ENCODE assay signal across 10 cellular contexts in the genomic region with DNA sequence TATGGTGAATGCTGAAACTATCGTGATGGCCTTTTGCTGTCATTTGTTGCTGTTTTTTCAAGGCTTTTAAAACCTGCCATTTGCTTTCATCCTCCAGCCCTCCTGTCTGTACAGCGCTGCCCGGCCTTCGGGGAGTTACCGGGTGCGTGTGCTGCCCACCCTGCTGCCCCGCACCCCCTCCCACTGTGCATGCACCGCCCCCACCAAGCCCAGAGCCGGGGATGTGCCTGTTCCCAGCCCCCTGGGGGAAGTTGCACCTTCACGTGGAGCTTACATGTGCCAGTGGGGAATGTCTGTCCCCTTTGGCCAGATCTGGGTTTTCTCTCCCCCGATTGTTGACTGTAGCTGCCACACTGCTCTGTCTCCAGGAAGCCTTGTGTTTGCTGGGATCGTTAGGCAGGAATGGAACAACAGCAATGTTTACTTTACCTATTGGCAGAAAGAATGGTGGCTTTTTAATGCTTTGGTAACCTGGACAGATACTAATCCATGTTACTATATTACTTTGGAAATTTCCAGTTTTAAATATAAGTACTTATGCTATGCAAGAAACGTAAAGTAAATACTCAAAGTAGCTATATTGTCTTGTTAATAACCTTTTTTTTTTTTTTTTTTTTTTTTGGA.
DNase-seq lines count a peak whose midpoint lies in the region; ATAC-seq, FAIRE-seq and TF ChIP-seq lines count a peak whose summit lies in the region.
"Had no signal": no experiment of that assay in that cellular context is flagged by ENCODE, and none has a peak within 500 bp of the region (broad histone marks: within the 10 kb centered on the region; RNA-seq: fewer than 3 reads in every experiment).

No MANE protein-coding gene starts in this region.

- no peak overlapping the region for H4K5ac ChIP-seq in H1 (ENCODE audit: insufficient read length, low read depth, low read length)

- H3K14ac ChIP-seq in H1 (ENCODE audit: insufficient read length): no peak overlapping the region

- FAIRE-seq in H1 (lab: Jason Lieb, UNC): no peak

- POLR2A ChIA-PET in H1 (lab: Charles Lee; ENCODE audit: partially characterized antibody): interaction anchor here (0.6 to 1.7 kb wide), 7 partner anchors 10 to 170 kb away, joined by 3 to 5 read pairs (median 4); no protein-coding TSS in a partner anchor

- no peak for ATAC-seq in GM19397 (IDR thresholded peaks at IDR 0.05; ENCODE audit: unreplicated experiment)

- no peak overlapping the region for H2BK120ac ChIP-seq in H1 (replicated peaks; ENCODE audit: low read depth, low read length)

- no peak for TF ChIP-seq EP300 in H1 (IDR thresholded peaks at IDR 0.05; ENCODE audit: borderline replicate concordance in 1 of 2, low read depth in 2 of 2, low read length in 2 of 2)

- no peak overlapping the region; the same call in 1 of the 2 replicates for H4K8ac ChIP-seq in H1 (ENCODE audit: extremely low read depth, insufficient read depth, low read length)

- no peak overlapping the region for H3K9ac ChIP-seq in H1 (replicated peaks in 1 of 4; ENCODE audit: extremely low read depth in 1 of 4, low read depth in 3 of 4, low read length in 3 of 4)

- H3K9me3 ChIP-seq in H1 (ENCODE audit: insufficient read depth in 2 of 2, low read depth in 1 of 2, low read length in 1 of 2) (no peaks in the 10 kb centered on the region), muscle layer of duodenum (ENCODE audit: control insufficient read depth in 1 of 2, low read length in 2 of 2) (no peaks in the 10 kb centered on the region)

- H3K4me3 ChIP-seq in H1 (ENCODE audit: extremely low read depth in 1 of 4, insufficient read depth in 2 of 4, low read depth in 3 of 4, low read length in 4 of 4) (no peak overlapping the region), muscle layer of duodenum (ENCODE audit: low read depth in 1 of 2, low read length in 2 of 2) (peak overlapping the region in 1 of 2 donors; percentile 37)

- no peak overlapping the region for H3K56ac ChIP-seq in H1 (replicated peaks; ENCODE audit: insufficient read length, low read depth, low read length)

- no peak overlapping the region for H3K4ac ChIP-seq in H1 (replicated peaks; ENCODE audit: insufficient read length, low read depth, low read length)

- H3K79me2 ChIP-seq in H1 (ENCODE audit: control insufficient read depth in 1 of 2, insufficient read depth in 2 of 2, low read length in 2 of 2): peaks cover 3 to 49% of the 10 kb centered on the region in 2 experiments; a peak in 3 of 4 replicates

- TF ChIP-seq POLR2A in H1 (IDR thresholded peaks at IDR 0.05; ENCODE audit: control extremely low read depth in 1 of 2, low read depth in 2 of 2, low read length in 2 of 2): no peak

- TF ChIP-seq RAD21 in H1 (IDR thresholded peaks at IDR 0.05 in 1 of 2, conservative IDR thresholded peaks at IDR 0.05 in 1 of 2; ENCODE audit: low read depth in 2 of 2, low read length in 2 of 2): no peak

- no peaks in the 10 kb centered on the region; a peak in 1 of 8 replicates for H3K36me3 ChIP-seq in H1 (ENCODE audit: control insufficient read depth in 2 of 4, insufficient read depth in 4 of 4, low read length in 3 of 4)
- H3K36me3 ChIP-seq in muscle layer of duodenum (ENCODE audit: control insufficient read depth in 1 of 2, insufficient read depth in 2 of 2, low read length in 2 of 2): peaks cover 0 to 8% of the 10 kb centered on the region in 2 donors

- H2AK5ac ChIP-seq in H1 (ENCODE audit: low read depth, low read length): no peak overlapping the region

- H3K23ac ChIP-seq in H1 (ENCODE audit: insufficient read length): no peak overlapping the region

- H3K4me2 ChIP-seq in H1 (ENCODE audit: insufficient read depth in 1 of 2, low read depth in 2 of 2, low read length in 2 of 2): no peak overlapping the region; a peak in 1 of 4 replicates

- CTCF ChIA-PET in H1 (lab: Charles Lee; ENCODE audit: partially characterized antibody): interaction anchor here (1.1 to 10.1 kb wide), 8 partner anchors 11 to 60 kb away, joined by 4 to 73 read pairs (median 6); no protein-coding TSS in a partner anchor

- H3K27ac ChIP-seq in C4-2B (peak overlapping the region; percentile 96), H1 (ENCODE audit: low read depth, low read length) (no peak overlapping the region), muscle layer of duodenum (ENCODE audit: low read length) (peak overlapping the region; percentile 78)

- H3K4me1 ChIP-seq in H1 (replicated peaks in 1 of 4; ENCODE audit: control insufficient read depth in 3 of 4, insufficient read depth in 4 of 4, low read length in 3 of 4) (peaks cover 12 to 23% (median 18%) of the 10 kb centered on the region in 4 experiments), muscle layer of duodenum (ENCODE audit: control insufficient read depth in 1 of 2, insufficient read depth in 2 of 2, low read length in 2 of 2) (peaks cover 2 to 54% of the 10 kb centered on the region in 2 donors)

- no peaks in the 10 kb centered on the region for H3K23me2 ChIP-seq in H1 (ENCODE audit: low read depth, low read length)

- TF ChIP-seq CTCF in C4-2B (conservative IDR thresholded peaks at IDR 0.05) (no peak), H1 (IDR thresholded peaks at IDR 0.05; ENCODE audit: control extremely low read depth in 1 of 3, insufficient read depth in 1 of 3, low read depth in 1 of 3, low read length in 3 of 3) (no peak)

- H2BK15ac ChIP-seq in H1 (ENCODE audit: low read length): no peak overlapping the region

- H3K27me3 ChIP-seq in H1 (replicated peaks in 1 of 4; ENCODE audit: control insufficient read depth in 3 of 4, extremely low read depth in 1 of 4, insufficient read depth in 3 of 4, low read length in 3 of 4) (no peaks in the 10 kb centered on the region), muscle layer of duodenum (ENCODE audit: low read depth, low read length) (no peaks in the 10 kb centered on the region)

- peaks cover 9 to 13% of the 10 kb centered on the region in 2 experiments for H4K20me1 ChIP-seq in H1 (replicated peaks in 1 of 2; ENCODE audit: control insufficient read depth in 1 of 2, insufficient read depth in 2 of 2, low read length in 2 of 2)

- no peak overlapping the region for H2BK12ac ChIP-seq in H1 (ENCODE audit: low read depth, low read length)

- no peak overlapping the region for H2AFZ ChIP-seq in H1 (ENCODE audit: low read length)

- 0 out of 2 replicates have a peak overlapping the region, but pooled peaks have one; percentile 33 for H3K18ac ChIP-seq in H1 (ENCODE audit: extremely low read depth, low read length)

- peaks cover 13% of the 10 kb centered on the region for H3K79me1 ChIP-seq in H1 (ENCODE audit: low read depth, low read length)

- H4K91ac ChIP-seq in H1 (replicated peaks; ENCODE audit: insufficient read length, low read length): no peak overlapping the region

- peak; percentile 85 for DNase-seq in NCI-H146 (lab: John Stamatoyannopoulos, UW)
- no peak for DNase-seq in H1 (ENCODE audit: low read depth in 1 of 2, low spot score in 2 of 2)
- no peak for DNase-seq in globus pallidus (ENCODE audit: low spot score)
- DNase-seq in GDM1 (lab: John Stamatoyannopoulos, UW): no peak
- DNase-seq in inferior parietal cortex (ENCODE audit: extremely low spot score): no peak
- DNase-seq: DND-41, NCI-H1694 treated with DMSO at 0.1 percent for 48 hours had no signal

- H2BK20ac ChIP-seq in H1 (ENCODE audit: low read length): no peak overlapping the region

- 63% methylated on average over 13 of the region's 13 CpGs; no CpG with 5 or more reads in 1 of the 2 experiments for WGBS in H1 (ENCODE audit: extremely low coverage in 1 of 2, insufficient coverage in 1 of 2, insufficient read length in 1 of 2, insufficient replicate concordance in 2 of 2, low coverage in 1 of 2, low lambda C conversion rate in 2 of 2, missing lambda C conversion rate in 1 of 2), 2 experiments

- no peak overlapping the region; the same call in 1 of the 2 replicates for H2BK5ac ChIP-seq in H1 (ENCODE audit: low read depth, low read length)

TF ChIP-seq in H1, 55 proteins besides CTCF, POLR2A, EP300 and RAD21:
- TF ChIP-seq SUZ12 (IDR thresholded peaks at IDR 0.05; ENCODE audit: low read length) (no peak), BACH1 (IDR thresholded peaks at IDR 0.05; ENCODE audit: low read length) (no peak), NANOG (IDR thresholded peaks at IDR 0.05; ENCODE audit: insufficient read depth, low read depth, low read length, poor library complexity, severe bottlenecking) (no peak), RNF2 (IDR thresholded peaks at IDR 0.05; ENCODE audit: borderline replicate concordance, low read depth, low read length, missing control alignments, poor library complexity, severe bottlenecking) (no peak), TCF12 (IDR thresholded peaks at IDR 0.05; ENCODE audit: low read depth, low read length) (no peak), EGR1 (IDR thresholded peaks at IDR 0.05; ENCODE audit: borderline replicate concordance, low read depth, low read length) (no peak), GABPA (IDR thresholded peaks at IDR 0.05; ENCODE audit: borderline replicate concordance, insufficient read depth, low read length) (no peak), GTF2F1 (IDR thresholded peaks at IDR 0.05; ENCODE audit: borderline replicate concordance, low read depth, low read length) (no peak), MAFK (IDR thresholded peaks at IDR 0.05; ENCODE audit: low read depth, low read length) (no peak), SIX5 (IDR thresholded peaks at IDR 0.05; ENCODE audit: low read depth, low read length) (no peak), TAF7 (optimal IDR thresholded peaks at IDR 0.05; ENCODE audit: borderline replicate concordance, low read depth, low read length) (no peak), SIN3A (conservative IDR thresholded peaks at IDR 0.05 in 1 of 2, IDR thresholded peaks at IDR 0.05 in 1 of 2; ENCODE audit: low read depth in 1 of 2, low read length in 2 of 2) (no peak), RBBP5 (IDR thresholded peaks at IDR 0.05; ENCODE audit: borderline replicate concordance, low read depth, low read length) (no peak), HDAC6 (IDR thresholded peaks at IDR 0.05; ENCODE audit: low read depth, low read length) (no peak), HDAC2 (IDR thresholded peaks at IDR 0.05; ENCODE audit: borderline replicate concordance in 1 of 2, low read depth in 2 of 2, low read length in 2 of 2) (no peak), CEBPB (IDR thresholded peaks at IDR 0.05; ENCODE audit: low read depth, low read length) (no peak), BRCA1 (IDR thresholded peaks at IDR 0.05; ENCODE audit: low read depth, low read length) (no peak), CREB1 (IDR thresholded peaks at IDR 0.05) (no peak)
- TF ChIP-seq, protein P1, sequence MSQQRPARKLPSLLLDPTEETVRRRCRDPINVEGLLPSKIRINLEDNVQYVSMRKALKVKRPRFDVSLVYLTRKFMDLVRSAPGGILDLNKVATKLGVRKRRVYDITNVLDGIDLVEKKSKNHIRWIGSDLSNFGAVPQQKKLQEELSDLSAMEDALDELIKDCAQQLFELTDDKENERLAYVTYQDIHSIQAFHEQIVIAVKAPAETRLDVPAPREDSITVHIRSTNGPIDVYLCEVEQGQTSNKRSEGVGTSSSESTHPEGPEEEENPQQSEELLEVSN (IDR thresholded peaks at IDR 0.05): no peak
